ENCODE assay signal across 8 cellular contexts in the genomic region with DNA sequence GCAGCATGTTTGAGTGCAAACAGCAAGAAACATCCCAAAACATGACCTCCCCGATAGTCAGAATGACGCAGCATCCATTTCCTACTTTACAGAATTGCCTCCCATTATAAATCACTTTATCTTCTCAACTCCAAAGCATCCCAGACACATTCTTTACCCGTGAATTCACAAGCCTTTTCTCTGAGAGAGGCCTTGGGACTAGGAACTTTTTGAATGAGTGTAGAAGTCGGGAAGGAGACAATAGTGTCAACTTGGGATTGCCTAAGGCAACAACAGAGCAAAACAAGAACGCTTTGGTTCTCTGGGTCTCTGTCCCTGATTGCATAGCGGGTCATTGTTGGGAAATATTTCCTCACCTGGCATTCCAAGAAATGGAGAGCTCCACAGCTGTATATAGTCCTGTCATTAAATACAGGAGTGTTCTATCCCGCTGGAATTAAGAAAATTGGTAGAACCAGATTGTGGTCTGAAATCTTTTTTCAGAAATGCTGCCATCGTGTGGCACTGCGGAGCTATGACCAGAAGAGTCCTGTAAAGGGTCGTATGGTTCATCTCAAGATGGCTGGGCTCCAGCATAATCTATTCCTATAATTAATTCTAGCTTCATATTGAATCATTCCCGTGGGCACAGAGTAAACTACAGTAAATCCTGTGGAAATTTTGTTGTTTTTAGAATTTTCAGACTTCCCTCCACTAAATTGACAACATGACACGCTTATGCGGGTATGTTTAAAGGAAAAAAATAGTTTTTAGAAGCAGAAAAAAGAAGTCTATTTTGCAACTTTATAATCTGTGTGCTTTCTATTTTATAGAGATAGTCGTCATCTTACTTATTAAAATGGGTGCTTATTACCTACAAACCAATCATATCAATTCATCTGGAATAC. TPM values are rescaled to one million over a fixed set of nuclear protein-coding genes. Genes with fewer than 3 reads are reported as not detected.
A peak's percentile ranks its signal among the peaks of the same experiment; 100 is the strongest.
DNase-seq lines count a peak whose midpoint lies in the region; FAIRE-seq and TF ChIP-seq lines count a peak whose summit lies in the region.

No MANE protein-coding gene starts in this region.

- DNase-seq in NCI-H2196 (lab: John Stamatoyannopoulos, UW; ENCODE audit: unreplicated experiment) (peak; percentile 11), NCI-H2196 treated with DMSO at 0.1 percent for 48 hours (lab: John Stamatoyannopoulos, UW; ENCODE audit: unreplicated experiment) (no peak), H7 (peak; percentile 49), LoVo (ENCODE audit: low spot score) (peak; percentile 64), SJSA1 (ENCODE audit: low read depth in 1 of 2, low spot score in 2 of 2) (peak; percentile 68 to 90), bronchial epithelial cell (ENCODE audit: low read depth) (peak; percentile 61), islet precursor cell (peak; percentile 95)
- DNase-seq in stimulated activated CD4-positive, alpha-beta T cell treated with anti-CD3 and anti-CD28 coated beads, Interleukin-15, amount 100 ng/mL, for 24 hours: peak; percentile 61

- H3K27me3 ChIP-seq in H7 (ENCODE audit: control insufficient read depth, insufficient read depth, low read length) (no peaks in the 10 kb centered on the region), SJSA1 (replicated peaks) (no peaks in the 10 kb centered on the region), bronchial epithelial cell (ENCODE audit: control insufficient read depth, insufficient read depth, low read length) (peaks cover 2% of the 10 kb centered on the region)

- H3K4me3 ChIP-seq in H7 (ENCODE audit: insufficient read depth, low read depth, low read length) (no peak overlapping the region; the same call in 1 of the 2 replicates), SJSA1 (peak overlapping the region; percentile 22), bronchial epithelial cell (ENCODE audit: low read depth, low read length) (no peak overlapping the region)

- peak; percentile 62 for TF ChIP-seq CTCF in bronchial epithelial cell (IDR thresholded peaks at IDR 0.05; ENCODE audit: insufficient read depth, low read length, severe bottlenecking)

- H3K9me3 ChIP-seq in SJSA1 (replicated peaks): no peaks in the 10 kb centered on the region

- H3K36me3 ChIP-seq in H7 (replicated peaks; ENCODE audit: control insufficient read depth, insufficient read depth, low read length): no peaks in the 10 kb centered on the region
- no peaks in the 10 kb centered on the region for H3K36me3 ChIP-seq in SJSA1
- no peaks in the 10 kb centered on the region for H3K36me3 ChIP-seq in bronchial epithelial cell (ENCODE audit: control insufficient read depth, insufficient read depth, low read length)

- peaks cover 14% of the 10 kb centered on the region for H3K4me1 ChIP-seq in SJSA1 (replicated peaks)

- no peak for FAIRE-seq in bronchial epithelial cell (lab: Jason Lieb, UNC)

- H3K27ac ChIP-seq in SJSA1: peak overlapping the region; percentile 87

RNA-seq across cellular contexts. Expression of a gene that starts 2.0 kb away (rescaled TPM):
- total RNA-seq in H7 (2014; rRNA removed; shearing (Covaris generic)): 88.2 and 98.0 TPM in 2 replicates
- 2.7 and 3.6 TPM in 2 replicates for total RNA-seq in SJSA1 (2014; rRNA removed; shearing (Covaris generic))
- not detected in 2 replicates for total RNA-seq in bronchial epithelial cell

RNA-seq across cellular contexts. Expression of a gene that starts 33.9 kb away (rescaled TPM):
- 16.6 and 19.4 TPM in 2 replicates for total RNA-seq in H7 (2014; rRNA removed; shearing (Covaris generic))
- 37.6 and 43.2 TPM in 2 replicates for total RNA-seq in SJSA1 (2014; rRNA removed; shearing (Covaris generic))
- total RNA-seq in bronchial epithelial cell: 12.4 and 22.3 TPM in 2 replicates

Comparison
In these comparisons a context has a peak if more than half of its experiments do, and no peak if none do; other contexts are left out.
1. RNA of a gene that starts 2.0 kb away (total RNA-seq): 88.2 to 98.0 TPM in H7; 2.7 to 3.6 TPM in SJSA1 and not detected in bronchial epithelial cell; every median in the first group is over 10 times any median in the second.